ENCODE assay signal across 1 cellular context in the genomic region with DNA sequence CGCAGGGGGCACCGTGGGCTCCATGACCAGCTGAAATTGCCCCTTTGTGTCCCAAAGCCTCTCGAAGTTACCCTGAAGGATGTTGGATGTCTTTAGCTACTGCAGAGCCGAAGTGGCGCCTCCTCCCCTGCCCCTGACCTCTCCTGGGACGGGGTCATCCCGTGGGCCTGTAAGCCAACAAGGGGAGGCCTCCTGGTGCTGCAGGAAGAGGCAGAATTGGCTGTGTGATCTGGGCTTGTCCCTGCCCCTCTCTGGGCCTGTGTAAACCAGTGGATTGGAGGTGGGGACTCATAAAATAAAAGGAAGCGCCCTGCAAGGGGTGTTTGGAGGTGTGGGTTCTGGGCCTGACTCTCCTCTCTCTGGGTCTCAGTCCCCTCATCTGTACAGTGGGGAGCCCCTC.
TF ChIP-seq lines count a peak whose summit lies in the region.

No MANE protein-coding gene starts in this region.

TF ChIP-seq in GM23338, 12 proteins besides CTCF, POLR2A, EP300 and RAD21 (continued from another document):
- TF ChIP-seq, protein P1, sequence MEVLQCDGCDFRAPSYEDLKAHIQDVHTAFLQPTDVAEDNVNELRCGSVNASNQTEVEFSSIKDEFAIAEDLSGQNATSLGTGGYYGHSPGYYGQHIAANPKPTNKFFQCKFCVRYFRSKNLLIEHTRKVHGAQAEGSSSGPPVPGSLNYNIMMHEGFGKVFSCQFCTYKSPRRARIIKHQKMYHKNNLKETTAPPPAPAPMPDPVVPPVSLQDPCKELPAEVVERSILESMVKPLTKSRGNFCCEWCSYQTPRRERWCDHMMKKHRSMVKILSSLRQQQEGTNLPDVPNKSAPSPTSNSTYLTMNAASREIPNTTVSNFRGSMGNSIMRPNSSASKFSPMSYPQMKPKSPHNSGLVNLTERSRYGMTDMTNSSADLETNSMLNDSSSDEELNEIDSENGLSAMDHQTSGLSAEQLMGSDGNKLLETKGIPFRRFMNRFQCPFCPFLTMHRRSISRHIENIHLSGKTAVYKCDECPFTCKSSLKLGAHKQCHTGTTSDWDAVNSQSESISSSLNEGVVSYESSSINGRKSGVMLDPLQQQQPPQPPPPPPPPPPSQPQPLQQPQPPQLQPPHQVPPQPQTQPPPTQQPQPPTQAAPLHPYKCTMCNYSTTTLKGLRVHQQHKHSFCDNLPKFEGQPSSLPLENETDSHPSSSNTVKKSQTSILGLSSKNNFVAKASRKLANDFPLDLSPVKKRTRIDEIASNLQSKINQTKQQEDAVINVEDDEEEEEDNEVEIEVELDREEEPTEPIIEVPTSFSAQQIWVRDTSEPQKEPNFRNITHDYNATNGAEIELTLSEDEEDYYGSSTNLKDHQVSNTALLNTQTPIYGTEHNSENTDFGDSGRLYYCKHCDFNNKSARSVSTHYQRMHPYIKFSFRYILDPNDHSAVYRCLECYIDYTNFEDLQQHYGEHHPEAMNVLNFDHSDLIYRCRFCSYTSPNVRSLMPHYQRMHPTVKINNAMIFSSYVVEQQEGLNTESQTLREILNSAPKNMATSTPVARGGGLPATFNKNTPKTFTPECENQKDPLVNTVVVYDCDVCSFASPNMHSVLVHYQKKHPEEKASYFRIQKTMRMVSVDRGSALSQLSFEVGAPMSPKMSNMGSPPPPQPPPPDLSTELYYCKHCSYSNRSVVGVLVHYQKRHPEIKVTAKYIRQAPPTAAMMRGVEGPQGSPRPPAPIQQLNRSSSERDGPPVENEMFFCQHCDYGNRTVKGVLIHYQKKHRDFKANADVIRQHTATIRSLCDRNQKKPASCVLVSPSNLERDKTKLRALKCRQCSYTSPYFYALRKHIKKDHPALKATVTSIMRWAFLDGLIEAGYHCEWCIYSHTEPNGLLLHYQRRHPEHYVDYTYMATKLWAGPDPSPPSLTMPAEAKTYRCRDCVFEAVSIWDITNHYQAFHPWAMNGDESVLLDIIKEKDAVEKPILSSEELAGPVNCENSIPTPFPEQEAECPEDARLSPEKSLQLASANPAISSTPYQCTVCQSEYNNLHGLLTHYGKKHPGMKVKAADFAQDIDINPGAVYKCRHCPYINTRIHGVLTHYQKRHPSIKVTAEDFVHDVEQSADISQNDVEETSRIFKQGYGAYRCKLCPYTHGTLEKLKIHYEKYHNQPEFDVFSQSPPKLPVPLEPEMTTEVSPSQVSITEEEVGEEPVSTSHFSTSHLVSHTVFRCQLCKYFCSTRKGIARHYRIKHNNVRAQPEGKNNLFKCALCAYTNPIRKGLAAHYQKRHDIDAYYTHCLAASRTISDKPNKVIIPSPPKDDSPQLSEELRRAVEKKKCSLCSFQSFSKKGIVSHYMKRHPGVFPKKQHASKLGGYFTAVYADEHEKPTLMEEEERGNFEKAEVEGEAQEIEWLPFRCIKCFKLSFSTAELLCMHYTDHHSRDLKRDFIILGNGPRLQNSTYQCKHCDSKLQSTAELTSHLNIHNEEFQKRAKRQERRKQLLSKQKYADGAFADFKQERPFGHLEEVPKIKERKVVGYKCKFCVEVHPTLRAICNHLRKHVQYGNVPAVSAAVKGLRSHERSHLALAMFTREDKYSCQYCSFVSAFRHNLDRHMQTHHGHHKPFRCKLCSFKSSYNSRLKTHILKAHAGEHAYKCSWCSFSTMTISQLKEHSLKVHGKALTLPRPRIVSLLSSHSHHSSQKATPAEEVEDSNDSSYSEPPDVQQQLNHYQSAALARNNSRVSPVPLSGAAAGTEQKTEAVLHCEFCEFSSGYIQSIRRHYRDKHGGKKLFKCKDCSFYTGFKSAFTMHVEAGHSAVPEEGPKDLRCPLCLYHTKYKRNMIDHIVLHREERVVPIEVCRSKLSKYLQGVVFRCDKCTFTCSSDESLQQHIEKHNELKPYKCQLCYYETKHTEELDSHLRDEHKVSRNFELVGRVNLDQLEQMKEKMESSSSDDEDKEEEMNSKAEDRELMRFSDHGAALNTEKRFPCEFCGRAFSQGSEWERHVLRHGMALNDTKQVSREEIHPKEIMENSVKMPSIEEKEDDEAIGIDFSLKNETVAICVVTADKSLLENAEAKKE (CRISPR knock-in tag; IDR thresholded peaks at IDR 0.05), result no peak
- no peak for TF ChIP-seq EZH2phosphoT487 (IDR thresholded peaks at IDR 0.05; ENCODE audit: unreplicated experiment)
